9 cellular contexts compared by ENCODE assay signal in genomic region chr17:43369986-43370385, GRCh38. TPM values are rescaled to one million over a fixed set of nuclear protein-coding genes. Genes with fewer than 3 reads are reported as not detected.
DNase-seq lines count a peak whose midpoint lies in the region; ATAC-seq and TF ChIP-seq lines count a peak whose summit lies in the region.
"Had no signal": no experiment of that assay in that cellular context is flagged by ENCODE, and none has a peak within 500 bp of the region (broad histone marks: within the 10 kb centered on the region; RNA-seq: fewer than 3 reads in every experiment).

No MANE protein-coding gene starts in this region.

- no peak overlapping the region for H2BK15ac ChIP-seq in mesenchymal stem cell (ENCODE audit: low read depth, poor library complexity, severe bottlenecking)

- H3K79me1 ChIP-seq in mesenchymal stem cell (replicated peaks; ENCODE audit: low read length, poor library complexity, severe bottlenecking): no peaks in the 10 kb centered on the region

- H3K27ac ChIP-seq in angular gyrus (ENCODE audit: low read depth, low read length) (peak overlapping the region; percentile 99), mesenchymal stem cell (ENCODE audit: low read length, poor library complexity, severe bottlenecking) (no peak overlapping the region), thyroid gland (peak overlapping the region; percentile 96 to 100 (median 99))

- no peak for DNase-seq in activated CD8-positive, alpha-beta memory T cell treated with anti-CD3 and anti-CD28 coated beads, Interleukin-2, amount 10 ng/mL, durations not matched to agents 7 days and 5 days
- no peak for DNase-seq in activated CD8-positive, alpha-beta memory T cell treated with anti-CD3 and anti-CD28 coated beads for 24 hours
- DNase-seq in mesenchymal stem cell: no peak
- no peak for DNase-seq in thyroid gland
- DNase-seq in NCI-H2171 treated with DMSO at 0.1 percent for 48 hours (lab: John Stamatoyannopoulos, UW): no peak
- no peak for DNase-seq in GM20000 (ENCODE audit: low spot score)
- DNase-seq in GM13977 (ENCODE audit: low spot score): no peak
- DNase-seq: NCI-H146 had no signal

- no peaks in the 10 kb centered on the region for H3K27me3 Mint-ChIP-seq in activated CD8-positive, alpha-beta memory T cell treated with anti-CD3 and anti-CD28 coated beads, Interleukin-2, amount 10 ng/mL, durations not matched to agents 7 days and 5 days

- no peaks in the 10 kb centered on the region for H3K9me3 Mint-ChIP-seq in activated CD8-positive, alpha-beta memory T cell treated with anti-CD3 and anti-CD28 coated beads, Interleukin-2, amount 10 ng/mL, durations not matched to agents 7 days and 5 days (ENCODE audit: low read depth)

- no peak for ATAC-seq in activated CD8-positive, alpha-beta memory T cell treated with anti-CD3 and anti-CD28 coated beads, Interleukin-2, amount 10 ng/mL, durations not matched to agents 7 days and 5 days

- intact Hi-C loops in thyroid gland (cut with DNase I): no loop called here

- no peak for TF ChIP-seq POLR2A in thyroid gland (IDR thresholded peaks at IDR 0.05)

- no peak for TF ChIP-seq CTCF in thyroid gland (IDR thresholded peaks at IDR 0.05)
- TF ChIP-seq CTCF in GM20000 (IDR thresholded peaks at IDR 0.05; ENCODE audit: extremely low read depth, missing control alignments): no peak
- no peak for TF ChIP-seq CTCF in GM13977 (IDR thresholded peaks at IDR 0.05; ENCODE audit: extremely low read depth, insufficient read depth, missing control alignments)

- H3K9ac ChIP-seq in mesenchymal stem cell (ENCODE audit: low read length): peak overlapping the region; percentile 99

- H3K4me3 ChIP-seq in mesenchymal stem cell (ENCODE audit: insufficient read depth in 1 of 2, low read depth in 1 of 2, low read length in 2 of 2) (peak overlapping the region in 1 of 2 experiments; percentile 78), thyroid gland (replicated peaks in 1 of 3) (no peak overlapping the region)

- peaks cover under 1% of the 10 kb centered on the region for H3K36me3 Mint-ChIP-seq in activated CD8-positive, alpha-beta memory T cell treated with anti-CD3 and anti-CD28 coated beads, Interleukin-2, amount 10 ng/mL, durations not matched to agents 7 days and 5 days

- peak overlapping the region in 1 of 2 experiments; percentile 33 for H3K18ac ChIP-seq in mesenchymal stem cell (ENCODE audit: low read depth in 1 of 2, low read length in 2 of 2)

- H2BK5ac ChIP-seq in mesenchymal stem cell (ENCODE audit: low read depth, low read length, poor library complexity, severe bottlenecking): no peak overlapping the region

- peak overlapping the region; percentile 99 for H3K27ac Mint-ChIP-seq in activated CD8-positive, alpha-beta memory T cell treated with anti-CD3 and anti-CD28 coated beads, Interleukin-2, amount 10 ng/mL, durations not matched to agents 7 days and 5 days

- H3K4me3 Mint-ChIP-seq in activated CD8-positive, alpha-beta memory T cell treated with anti-CD3 and anti-CD28 coated beads, Interleukin-2, amount 10 ng/mL, durations not matched to agents 7 days and 5 days: peak overlapping the region; percentile 90

- CTCF ChIA-PET in activated CD8-positive, alpha-beta memory T cell treated with anti-CD3 and anti-CD28 coated beads, Interleukin-2, amount 10 ng/mL, durations not matched to agents 7 days and 5 days (lab: Charles Lee): interaction anchor here (0.6 to 2.7 kb wide), 4 partner anchors 18 to 294 kb away, joined by 3 to 39 read pairs (median 18); partner anchors contain the start of genes ARL4D and DHX8

- H4K8ac ChIP-seq in mesenchymal stem cell (ENCODE audit: low read length): no peak overlapping the region

- H3K9me3 ChIP-seq in mesenchymal stem cell (ENCODE audit: control insufficient read depth, low read length) (no peaks in the 10 kb centered on the region), thyroid gland (no peaks in the 10 kb centered on the region)

- no peak overlapping the region for H2BK12ac ChIP-seq in mesenchymal stem cell (ENCODE audit: low read length in 2 of 2)

- WGBS in mesenchymal stem cell: 98% methylated on average over 5 of the region's 5 CpGs
- 89 to 90% methylated on average over 5 of the region's 5 CpGs for WGBS in thyroid gland, 2 donors

- H3K27me3 ChIP-seq in mesenchymal stem cell (ENCODE audit: control insufficient read depth in 1 of 2, insufficient read depth in 1 of 2, low read length in 2 of 2) (no peaks in the 10 kb centered on the region), thyroid gland (no peaks in the 10 kb centered on the region)

- H3K14ac ChIP-seq in mesenchymal stem cell (ENCODE audit: low read length in 2 of 2): no peak overlapping the region

- no peak overlapping the region for H4K91ac ChIP-seq in mesenchymal stem cell (ENCODE audit: low read length)

- H2BK120ac ChIP-seq in mesenchymal stem cell (ENCODE audit: low read depth, low read length): no peak overlapping the region

- H3K4ac ChIP-seq in mesenchymal stem cell (ENCODE audit: low read depth in 1 of 2, low read length in 2 of 2): no peak overlapping the region

- no peak overlapping the region for H2AFZ ChIP-seq in mesenchymal stem cell (ENCODE audit: low read depth, low read length)

- peaks cover 10% of the 10 kb centered on the region for H3K4me1 ChIP-seq in mesenchymal stem cell (ENCODE audit: control insufficient read depth, insufficient read depth, low read depth, low read length)
- peaks cover 12 to 25% of the 10 kb centered on the region in 2 donors for H3K4me1 ChIP-seq in thyroid gland

- H3K23ac ChIP-seq in mesenchymal stem cell (ENCODE audit: low read length in 2 of 2): no peak overlapping the region

- peak overlapping the region; percentile 51 for H2AK5ac ChIP-seq in mesenchymal stem cell (ENCODE audit: low read length, severe bottlenecking)

- H3K4me1 Mint-ChIP-seq in activated CD8-positive, alpha-beta memory T cell treated with anti-CD3 and anti-CD28 coated beads, Interleukin-2, amount 10 ng/mL, durations not matched to agents 7 days and 5 days: peaks cover 40% of the 10 kb centered on the region

- in situ Hi-C loops in GM13977 (cut with MboI; ENCODE audit: low pct_unique_long_range_greater_than_20kb, low sequenced_read_pairs, unreplicated experiment): no loop called here

- H3K4me2 ChIP-seq in mesenchymal stem cell (ENCODE audit: low read length, poor library complexity, severe bottlenecking): no peak overlapping the region

- no peaks in the 10 kb centered on the region for H3K36me3 ChIP-seq in mesenchymal stem cell (ENCODE audit: control insufficient read depth in 1 of 2, insufficient read depth in 2 of 2, low read depth in 1 of 2, low read length in 2 of 2)
- H3K36me3 ChIP-seq in thyroid gland: no peaks in the 10 kb centered on the region

RNA-seq across cellular contexts. Expression of gene ARL4D, which starts 28.8 kb away (rescaled TPM):
- 1 to 10 TPM; 2.5 to 3.2 TPM for total RNA-seq in activated CD8-positive, alpha-beta memory T cell treated with anti-CD3 and anti-CD28 coated beads, Interleukin-2, amount 10 ng/mL, durations not matched to agents 7 days and 5 days
- 8.4 TPM for polyA plus RNA-seq in mesenchymal stem cell (2013, experiment 1 of 2)
- 8.7 TPM for polyA plus RNA-seq in mesenchymal stem cell (2013, experiment 2 of 2)
- total RNA-seq in thyroid gland: 10 to 100 TPM; 32.8 to 57.4 (median 48.9) TPM

Comparison
In these comparisons a context has a peak if more than half of its experiments do, and no peak if none do; other contexts are left out.
1. RNA of gene ARL4D, which starts 28.8 kb away (total RNA-seq): 32.8 to 57.4 TPM in thyroid gland; 2.5 to 3.2 TPM in activated CD8-positive, alpha-beta memory T cell treated with anti-CD3 and anti-CD28 coated beads, Interleukin-2, amount 10 ng/mL, durations not matched to agents 7 days and 5 days; every median in the first group is over 4 times any median in the second.